26 cellular contexts compared by ENCODE assay signal in genomic region chr7:86942081-86942480, GRCh38.
A peak's percentile ranks its signal among the peaks of the same experiment; 100 is the strongest.
DNase-seq lines count a peak whose midpoint lies in the region; ATAC-seq and TF ChIP-seq lines count a peak whose summit lies in the region.
"Had no signal": no experiment of that assay in that cellular context is flagged by ENCODE, and none has a peak within 500 bp of the region (broad histone marks: within the 10 kb centered on the region; RNA-seq: fewer than 3 reads in every experiment).

No MANE protein-coding gene starts in this region.

- no peaks in the 10 kb centered on the region for H3K9me3 Mint-ChIP-seq in endothelial cell (ENCODE audit: unreplicated experiment)
- H3K9me3 Mint-ChIP-seq in naive thymus-derived CD4-positive, alpha-beta T cell, result no peaks in the 10 kb centered on the region
- H3K9me3 Mint-ChIP-seq: activated naive CD4-positive, alpha-beta T cell treated with anti-CD3 and anti-CD28 coated beads, Interleukin-2, amount 50 U/mL, for 24 hours; activated T-helper 1 cell treated with anti-CD3 and anti-CD28 coated beads, Interleukin-12 subunit alpha, Interleukin-12 subunit beta, Interleukin-2, Interleukin-4 antibody, amounts not matched to agents 30 ng/mL and 10 ng/mL and 1 ng/mL, durations not matched to agents 14 hours and 24 hours and 36 hours; CD8-positive, alpha-beta memory T cell; mesothelial cell of epicardium; natural killer cell treated with Interleukin-12 subunit alpha and Interleukin-12 subunit beta and Interleukin-15 and Interleukin-18, amount 100 ng/mL, for 72 hours had no signal

- H2BK120ac ChIP-seq in neuronal stem cell (ENCODE audit: low read depth, low read length), result no peak overlapping the region

- H3K18ac ChIP-seq in neuronal stem cell (ENCODE audit: low read length), result no peak overlapping the region

- no peak overlapping the region for H3K23ac ChIP-seq in neuronal stem cell (ENCODE audit: low read depth, low read length, poor library complexity)

- POLR2A ChIA-PET in PC-3 (lab: Charles Lee; ENCODE audit: unreplicated experiment), result interaction anchor here (0.6 kb wide), 1 partner anchor 57 kb away, joined by 3 read pairs; no protein-coding TSS in a partner anchor
- POLR2A ChIA-PET in naive thymus-derived CD4-positive, alpha-beta T cell (lab: Charles Lee), result no interaction called here

- DNase-seq in DMS53 (lab: John Stamatoyannopoulos, UW) (peak; percentile 71), PC-3 (peak; percentile 55), endothelial cell (ENCODE audit: low spot score) (no peak), neuronal stem cell (ENCODE audit: low spot score) (peak; percentile 29)
- DNase-seq in naive thymus-derived CD4-positive, alpha-beta T cell, result no peak
- DNase-seq: CD8-positive, alpha-beta memory T cell; cerebellar nuclear complex; effector CD8-positive, alpha-beta T cell; GF-D8; KBM-7; left lung; NCI-H2171 treated with DMSO at 0.1 percent for 48 hours; NCI-H526 treated with DMSO at 0.1 percent for 48 hours; upper lobe of left lung had no signal

- no peaks in the 10 kb centered on the region for H3K36me3 ChIP-seq in PC-3 (ENCODE audit: low read depth, low read length)
- H3K36me3 ChIP-seq in neuronal stem cell (replicated peaks in 1 of 2; ENCODE audit: control insufficient read depth in 2 of 2, insufficient read depth in 2 of 2, low read length in 2 of 2), result peaks cover 6 to 18% of the 10 kb centered on the region in 2 donors
- no peaks in the 10 kb centered on the region for H3K36me3 ChIP-seq in naive thymus-derived CD4-positive, alpha-beta T cell (ENCODE audit: control insufficient read depth in 2 of 3, insufficient read depth in 3 of 3, low read length in 3 of 3)

- H3K36me3 Mint-ChIP-seq in endothelial cell (ENCODE audit: low read depth, unreplicated experiment), result peaks cover 6% of the 10 kb centered on the region
- H3K36me3 Mint-ChIP-seq in naive thymus-derived CD4-positive, alpha-beta T cell, result no peaks in the 10 kb centered on the region
- H3K36me3 Mint-ChIP-seq: activated naive CD4-positive, alpha-beta T cell treated with anti-CD3 and anti-CD28 coated beads, Interleukin-2, amount 50 U/mL, for 24 hours; natural killer cell treated with Interleukin-12 subunit alpha and Interleukin-12 subunit beta and Interleukin-15 and Interleukin-18, amount 100 ng/mL, for 72 hours had no signal

- H3K27ac Mint-ChIP-seq in endothelial cell (ENCODE audit: unreplicated experiment), result peak overlapping the region; percentile 68
- H3K27ac Mint-ChIP-seq in naive thymus-derived CD4-positive, alpha-beta T cell, result no peak overlapping the region
- H3K27ac Mint-ChIP-seq: activated naive CD4-positive, alpha-beta T cell treated with anti-CD3 and anti-CD28 coated beads, Interleukin-2, amount 50 U/mL, for 24 hours; activated T-helper 1 cell treated with anti-CD3 and anti-CD28 coated beads, Interleukin-12 subunit alpha, Interleukin-12 subunit beta, Interleukin-2, Interleukin-4 antibody, amounts not matched to agents 30 ng/mL and 10 ng/mL and 1 ng/mL, durations not matched to agents 14 hours and 24 hours and 36 hours; B cell; mesothelial cell of epicardium; natural killer cell treated with Interleukin-12 subunit alpha and Interleukin-12 subunit beta and Interleukin-15 and Interleukin-18, amount 100 ng/mL, for 72 hours had no signal

- ATAC-seq in PC-3 (peak; percentile 86), HG03521 (IDR thresholded peaks at IDR 0.05; ENCODE audit: unreplicated experiment) (no peak), GM21737 (IDR thresholded peaks at IDR 0.05; ENCODE audit: unreplicated experiment) (no peak), GM18873 (IDR thresholded peaks at IDR 0.05; ENCODE audit: low FRiP score, unreplicated experiment) (no peak)
- no peak for ATAC-seq in naive thymus-derived CD4-positive, alpha-beta T cell
- ATAC-seq: A549; left lung; natural killer cell treated with Interleukin-12 subunit alpha and Interleukin-12 subunit beta and Interleukin-15 and Interleukin-18, amount 100 ng/mL, for 72 hours had no signal

- H3K4me1 Mint-ChIP-seq in endothelial cell (ENCODE audit: unreplicated experiment), result peaks cover 8% of the 10 kb centered on the region
- H3K4me1 Mint-ChIP-seq in naive thymus-derived CD4-positive, alpha-beta T cell, result peaks cover 0 to 2% (median 0%) of the 10 kb centered on the region in 7 donors
- H3K4me1 Mint-ChIP-seq: B cell; CD8-positive, alpha-beta memory T cell had no signal

- H3K27me3 ChIP-seq in PC-3 (ENCODE audit: low read length) (no peaks in the 10 kb centered on the region), neuronal stem cell (ENCODE audit: control insufficient read depth in 3 of 3, insufficient read depth in 3 of 3, low read depth in 1 of 3, low read length in 3 of 3) (no peaks in the 10 kb centered on the region)
- H3K27me3 ChIP-seq in naive thymus-derived CD4-positive, alpha-beta T cell (ENCODE audit: control insufficient read depth in 2 of 2, insufficient read depth in 2 of 2, low read length in 2 of 2), result no peaks in the 10 kb centered on the region
- H3K27me3 ChIP-seq: esophagus muscularis mucosa, hepatocyte, left lung, upper lobe of left lung had no signal

- H3K9me2 ChIP-seq in PC-3 (replicated peaks; ENCODE audit: low read length), result no peaks in the 10 kb centered on the region

- no peak overlapping the region for H2BK12ac ChIP-seq in neuronal stem cell (ENCODE audit: low read length)

- no peaks in the 10 kb centered on the region for H3K27me3 Mint-ChIP-seq in endothelial cell (ENCODE audit: unreplicated experiment)
- peaks cover 0 to 10% (median 0%) of the 10 kb centered on the region in 5 donors for H3K27me3 Mint-ChIP-seq in naive thymus-derived CD4-positive, alpha-beta T cell
- H3K27me3 Mint-ChIP-seq: B cell had no signal

- H2BK5ac ChIP-seq in neuronal stem cell (ENCODE audit: low read length), result no peak overlapping the region

- CTCF ChIA-PET in PC-3 (lab: Charles Lee), result interaction anchor here (0.6 kb wide), 1 partner anchor 27 kb away, joined by 4 read pairs; no protein-coding TSS in a partner anchor
- CTCF ChIA-PET in naive thymus-derived CD4-positive, alpha-beta T cell (lab: Charles Lee), result interaction anchor here (0.6 to 0.9 kb wide), 2 partner anchors 207 to 236 kb away, joined by 3 to 4 read pairs; no protein-coding TSS in a partner anchor

- BruUV-seq in PC-3 (replicated peaks; lab: Mats Ljungman, UMichigan), result no TSS peak

- intact Hi-C loops in PC-3 (cut with micrococcal nuclease), result no loop called here
- intact Hi-C loops in naive thymus-derived CD4-positive, alpha-beta T cell (cut with micrococcal nuclease), result no loop called here

- TF ChIP-seq CTCF in PC-3 (conservative IDR thresholded peaks at IDR 0.05; ENCODE audit: low read depth, low read length) (no peak), endothelial cell (IDR thresholded peaks at IDR 0.05; ENCODE audit: unreplicated experiment) (no peak)

- H3F3A ChIP-seq in PC-3 (ENCODE audit: low read length, unreplicated experiment), result no peaks in the 10 kb centered on the region

- H3K4me3 Mint-ChIP-seq in endothelial cell (ENCODE audit: unreplicated experiment), result peak overlapping the region; percentile 5
- no peak overlapping the region for H3K4me3 Mint-ChIP-seq in naive thymus-derived CD4-positive, alpha-beta T cell
- H3K4me3 Mint-ChIP-seq: activated naive CD4-positive, alpha-beta T cell treated with anti-CD3 and anti-CD28 coated beads, Interleukin-2, amount 50 U/mL, for 24 hours; activated T-helper 1 cell treated with anti-CD3 and anti-CD28 coated beads, Interleukin-12 subunit alpha, Interleukin-12 subunit beta, Interleukin-2, Interleukin-4 antibody, amounts not matched to agents 30 ng/mL and 10 ng/mL and 1 ng/mL, durations not matched to agents 14 hours and 24 hours and 36 hours; B cell; CD8-positive, alpha-beta memory T cell; mesothelial cell of epicardium; natural killer cell treated with Interleukin-12 subunit alpha and Interleukin-12 subunit beta and Interleukin-15 and Interleukin-18, amount 100 ng/mL, for 72 hours had no signal

- H2AFZ ChIP-seq in PC-3 (ENCODE audit: low read length), result no peak overlapping the region
- peak overlapping the region; percentile 35 for H2AFZ ChIP-seq in neuronal stem cell (ENCODE audit: low read length)
- H2AFZ ChIP-seq: hepatocyte, parathyroid adenoma had no signal

- peaks cover 11% of the 10 kb centered on the region; the same call in 1 of the 2 replicates for H3K4me1 ChIP-seq in PC-3 (ENCODE audit: insufficient read depth, low read length)
- H3K4me1 ChIP-seq in neuronal stem cell (ENCODE audit: control insufficient read depth in 2 of 2, insufficient read depth in 1 of 2, low read depth in 1 of 2, low read length in 2 of 2), result peaks cover 0 to 2% of the 10 kb centered on the region in 2 donors
- no peaks in the 10 kb centered on the region for H3K4me1 ChIP-seq in naive thymus-derived CD4-positive, alpha-beta T cell (ENCODE audit: control insufficient read depth in 2 of 2, insufficient read depth in 2 of 2, low read length in 2 of 2)
- H3K4me1 ChIP-seq: A549, parathyroid adenoma had no signal

- H3K4ac ChIP-seq in neuronal stem cell (ENCODE audit: low read length), result no peak overlapping the region

- H2BK15ac ChIP-seq in neuronal stem cell (ENCODE audit: low read length), result no peak overlapping the region

- no peaks in the 10 kb centered on the region for H3K79me1 ChIP-seq in neuronal stem cell (ENCODE audit: low read depth, low read length)

- H4K91ac ChIP-seq in neuronal stem cell (ENCODE audit: low read depth, low read length, poor library complexity), result no peak overlapping the region

- no CpG with 5 or more reads among the region's 2 CpGs for WGBS in neuronal stem cell (ENCODE audit: extremely low coverage in 2 of 2, insufficient read length in 2 of 2, insufficient replicate concordance in 1 of 2), 2 donors

- H3K79me2 ChIP-seq in PC-3 (ENCODE audit: low read length), result no peaks in the 10 kb centered on the region
- H3K79me2 ChIP-seq: parathyroid adenoma had no signal

- no peak overlapping the region for H3K14ac ChIP-seq in neuronal stem cell (ENCODE audit: low read length)

- H3K9me3 ChIP-seq in PC-3 (ENCODE audit: low read length) (no peaks in the 10 kb centered on the region), neuronal stem cell (replicated peaks in 1 of 2; ENCODE audit: control insufficient read depth in 2 of 2, insufficient read depth in 1 of 2, low read depth in 1 of 2, low read length in 2 of 2) (no peaks in the 10 kb centered on the region)
- H3K9me3 ChIP-seq in naive thymus-derived CD4-positive, alpha-beta T cell (ENCODE audit: control insufficient read depth in 2 of 3, low read length in 3 of 3), result no peaks in the 10 kb centered on the region
- H3K9me3 ChIP-seq: A549, esophagus muscularis mucosa, left lung, upper lobe of left lung had no signal

- no peaks in the 10 kb centered on the region for H4K20me1 ChIP-seq in PC-3 (ENCODE audit: low read length)

- H4K8ac ChIP-seq in neuronal stem cell (ENCODE audit: low read depth, low read length), result no peak overlapping the region

- H3K9ac ChIP-seq in PC-3 (ENCODE audit: low read length), result no peak overlapping the region
- no peak overlapping the region for H3K9ac ChIP-seq in neuronal stem cell (ENCODE audit: low read depth, low read length, poor library complexity)
- H3K9ac ChIP-seq: parathyroid adenoma had no signal

- H3K4me2 ChIP-seq in PC-3 (ENCODE audit: low read length), result no peak overlapping the region
- no peak overlapping the region for H3K4me2 ChIP-seq in neuronal stem cell (ENCODE audit: insufficient read depth, low read length, poor library complexity, severe bottlenecking)
- H3K4me2 ChIP-seq: A549, hepatocyte had no signal

- no peak overlapping the region for H3K27ac ChIP-seq in PC-3 (ENCODE audit: low read length)
- H3K27ac ChIP-seq in neuronal stem cell (replicated peaks; ENCODE audit: low read length), result no peak overlapping the region
- H3K27ac ChIP-seq in naive thymus-derived CD4-positive, alpha-beta T cell (ENCODE audit: low read depth, low read length), result no peak overlapping the region
- H3K27ac ChIP-seq: A549, esophagus muscularis mucosa, hepatocyte, left lung, parathyroid adenoma had no signal

- H2AK5ac ChIP-seq in neuronal stem cell (ENCODE audit: low read depth, low read length), result no peak overlapping the region

- H3K4me3 ChIP-seq in PC-3 (ENCODE audit: low read length), result no peak overlapping the region
- no peak overlapping the region for H3K4me3 ChIP-seq in neuronal stem cell (ENCODE audit: low read length in 2 of 2)
- no peak overlapping the region for H3K4me3 ChIP-seq in naive thymus-derived CD4-positive, alpha-beta T cell (ENCODE audit: low read length)
- H3K4me3 ChIP-seq: A549, esophagus muscularis mucosa, hepatocyte, left lung, upper lobe of left lung had no signal

Comparison
In these comparisons a context has a peak if more than half of its experiments do, and no peak if none do; other contexts are left out.
1. DNase-seq: peak in DMS53 (single experiment), PC-3 (single experiment) and neuronal stem cell (single experiment); none in endothelial cell (single experiment) and naive thymus-derived CD4-positive, alpha-beta T cell (0 of 9).